8 cellular contexts compared by ENCODE assay signal in the genomic region with DNA sequence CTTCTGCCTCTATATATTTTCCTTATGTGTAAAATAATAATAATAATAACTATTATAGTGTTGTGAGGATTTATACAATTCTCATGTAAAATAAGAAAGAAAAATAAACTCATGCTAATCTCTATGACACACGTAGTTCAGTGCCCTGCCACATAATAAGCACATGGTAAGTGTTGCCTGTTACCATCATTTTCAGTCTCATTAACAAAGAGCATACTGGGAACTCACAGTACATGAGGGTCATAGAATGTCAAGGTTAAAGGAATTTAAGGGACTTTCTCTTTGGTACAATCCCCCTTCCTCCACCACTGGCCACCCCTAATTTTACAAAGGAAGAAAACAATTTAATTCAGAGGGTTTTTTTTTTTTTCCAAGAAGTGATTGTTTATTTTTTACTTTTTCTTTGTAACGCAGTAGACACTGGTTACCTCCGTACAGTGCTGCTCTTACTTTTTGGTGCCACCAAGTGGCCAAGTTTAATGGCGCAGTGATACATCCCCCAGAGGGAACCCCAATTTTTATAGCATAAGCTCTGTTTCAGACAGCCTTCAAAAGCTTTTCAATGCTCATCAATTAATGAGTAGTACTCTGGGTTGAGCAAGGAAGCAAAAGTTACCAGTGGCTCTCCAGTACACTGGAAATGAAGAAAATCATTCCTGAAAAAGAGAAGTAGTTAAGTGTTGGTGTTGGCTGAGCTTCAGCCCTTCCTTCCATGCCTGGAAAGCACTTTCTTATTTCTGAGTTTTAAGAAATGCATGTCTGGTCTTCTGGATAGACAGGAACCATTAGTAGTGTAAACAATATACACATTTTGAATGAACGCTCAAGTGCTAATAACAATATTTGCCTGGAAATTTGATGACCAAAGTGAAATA.
DNase-seq lines count a peak whose midpoint lies in the region; ATAC-seq and TF ChIP-seq lines count a peak whose summit lies in the region.

No MANE protein-coding gene starts in this region.

- no peaks in the 10 kb centered on the region for H3K36me3 Mint-ChIP-seq in progenitor cell of endocrine pancreas (ENCODE audit: insufficient read depth)

- no peak overlapping the region for H3K4me3 ChIP-seq in AG04449 (ENCODE audit: low read depth, low read length)
- H3K4me3 ChIP-seq in fibroblast of mammary gland (ENCODE audit: control insufficient read depth, low read depth, low read length), result no peak overlapping the region

- peak; percentile 95 for ATAC-seq in GM18502 (IDR thresholded peaks at IDR 0.05; ENCODE audit: poor library complexity, unreplicated experiment)
- peak; percentile 95 for ATAC-seq in HG02938 (IDR thresholded peaks at IDR 0.05; ENCODE audit: unreplicated experiment)

- no peaks in the 10 kb centered on the region for H3K4me1 Mint-ChIP-seq in progenitor cell of endocrine pancreas (ENCODE audit: low read depth)

- no peaks in the 10 kb centered on the region for H3K9me3 Mint-ChIP-seq in progenitor cell of endocrine pancreas (ENCODE audit: low read depth)

- no peak overlapping the region for H3K4me3 Mint-ChIP-seq in progenitor cell of endocrine pancreas (ENCODE audit: low read depth)

- no peak for DNase-seq in AG04449 (ENCODE audit: low read depth, low spot score)
- peak; percentile 49 for DNase-seq in NCI-H774 (lab: John Stamatoyannopoulos, UW)
- DNase-seq in activated T-cell treated with anti-CD3 and anti-CD28 coated beads for 1 hour (ENCODE audit: low read depth), result peak; percentile 39
- DNase-seq in fibroblast of mammary gland (ENCODE audit: low read depth), result peak; percentile 70
- DNase-seq in progenitor cell of endocrine pancreas (ENCODE audit: low spot score, unreplicated experiment), result peak; percentile 21
- DNase-seq in cerebellar nuclear complex (lab: John Stamatoyannopoulos, UW), result no peak

- no peak overlapping the region for H3K27ac Mint-ChIP-seq in progenitor cell of endocrine pancreas

- H3K27me3 Mint-ChIP-seq in progenitor cell of endocrine pancreas, result no peaks in the 10 kb centered on the region

- POLR2A ChIA-PET in AG04449 (lab: Yijun Ruan, JAX), result no interaction called here

- CTCF ChIA-PET in AG04449 (lab: Yijun Ruan, JAX), result interaction anchor here (0.6 to 5.2 kb wide), 67 partner anchors 9 to 622 kb away, joined by 3 to 69 read pairs (median 4); partner anchors contain the start of gene TMEM200A

- TF ChIP-seq CTCF in AG04449 (IDR thresholded peaks at IDR 0.05; ENCODE audit: insufficient read depth, low read length, missing control alignments) (peak; percentile 69), fibroblast of mammary gland (conservative IDR thresholded peaks at IDR 0.05; ENCODE audit: control insufficient read depth, insufficient read depth, low read depth, low read length) (peak; percentile 97), progenitor cell of endocrine pancreas (IDR thresholded peaks at IDR 0.05; ENCODE audit: unreplicated experiment) (peak; percentile 77)

Comparison
In these comparisons a context has a peak if more than half of its experiments do, and no peak if none do; other contexts are left out.
1. DNase-seq: peak in NCI-H774 (single experiment), activated T-cell treated with anti-CD3 and anti-CD28 coated beads for 1 hour (single experiment), fibroblast of mammary gland (single experiment) and progenitor cell of endocrine pancreas (single experiment); none in AG04449 (single experiment) and cerebellar nuclear complex (0 of 2).
2. Peak in every context shown above with its lines, with median percentiles within 50 percentile points of each other: CTCF ChIP-seq.